16 cellular contexts compared by ENCODE assay signal in genomic region chr3:54434761-54435160, GRCh38.
DNase-seq lines count a peak whose midpoint lies in the region; ATAC-seq, FAIRE-seq and TF ChIP-seq lines count a peak whose summit lies in the region.
"Had no signal": no experiment of that assay in that cellular context is flagged by ENCODE, and none has a peak within 500 bp of the region (broad histone marks: within the 10 kb centered on the region; RNA-seq: fewer than 3 reads in every experiment).

No MANE protein-coding gene starts in this region.

- no peak overlapping the region; the same call in 1 of the 2 replicates for H2BK15ac ChIP-seq in H1 (ENCODE audit: low read length)

- H2AFZ ChIP-seq in H1 (ENCODE audit: low read length) = no peak overlapping the region
- no peak overlapping the region for H2AFZ ChIP-seq in smooth muscle cell (ENCODE audit: low read depth)
- H2AFZ ChIP-seq: GM23338 had no signal

- H3K56ac ChIP-seq in H1 (replicated peaks; ENCODE audit: insufficient read length, low read depth, low read length) = no peak overlapping the region

- H3K4me3 ChIP-seq in H1 (ENCODE audit: extremely low read depth in 1 of 4, insufficient read depth in 2 of 4, low read depth in 3 of 4, low read length in 4 of 4) = no peak overlapping the region
- no peak overlapping the region for H3K4me3 ChIP-seq in smooth muscle cell
- H3K4me3 ChIP-seq: BLaER1, GM12878, GM23338 had no signal

- H4K91ac ChIP-seq in H1 (replicated peaks; ENCODE audit: insufficient read length, low read length) = no peak overlapping the region

- H3K79me2 ChIP-seq in H1 (ENCODE audit: control insufficient read depth in 1 of 2, insufficient read depth in 2 of 2, low read length in 2 of 2) = no peaks in the 10 kb centered on the region
- no peaks in the 10 kb centered on the region for H3K79me2 ChIP-seq in smooth muscle cell (ENCODE audit: low read depth)

- H3K4me1 ChIP-seq in H1 (replicated peaks in 1 of 4; ENCODE audit: control insufficient read depth in 3 of 4, insufficient read depth in 4 of 4, low read length in 3 of 4) (no peaks in the 10 kb centered on the region), smooth muscle cell (ENCODE audit: low read depth) (no peaks in the 10 kb centered on the region)
- H3K4me1 ChIP-seq: BLaER1, Caco-2 had no signal

- FAIRE-seq in H1 (lab: Jason Lieb, UNC) = no peak
- FAIRE-seq: GM12878 had no signal

- H3K23me2 ChIP-seq in H1 (ENCODE audit: low read depth, low read length) = no peaks in the 10 kb centered on the region

- H3K4ac ChIP-seq in H1 (replicated peaks; ENCODE audit: insufficient read length, low read depth, low read length) = no peak overlapping the region

- H4K8ac ChIP-seq in H1 (ENCODE audit: extremely low read depth, insufficient read depth, low read length) = no peak overlapping the region

- no peak overlapping the region for H4K5ac ChIP-seq in H1 (ENCODE audit: insufficient read length, low read depth, low read length)

- H3K27ac ChIP-seq in H1 (ENCODE audit: low read depth, low read length) (no peak overlapping the region), smooth muscle cell (ENCODE audit: low read depth) (peak overlapping the region; percentile 39)
- H3K27ac ChIP-seq: 22Rv1, BLaER1 had no signal

- TF ChIP-seq POLR2A in H1 (IDR thresholded peaks at IDR 0.05; ENCODE audit: control extremely low read depth in 1 of 2, low read depth in 2 of 2, low read length in 2 of 2) = no peak

- POLR2A ChIA-PET in H1 (lab: Charles Lee; ENCODE audit: partially characterized antibody) = interaction anchor here (1.5 kb wide), 1 partner anchor 194 kb away, joined by 3 read pairs; no protein-coding TSS in a partner anchor

- H3F3A ChIP-seq in smooth muscle cell (ENCODE audit: low read depth) = no peaks in the 10 kb centered on the region

- no peaks in the 10 kb centered on the region for H3K27me3 ChIP-seq in H1 (replicated peaks in 1 of 4; ENCODE audit: control insufficient read depth in 3 of 4, extremely low read depth in 1 of 4, insufficient read depth in 3 of 4, low read length in 3 of 4)
- peaks cover 3% of the 10 kb centered on the region for H3K27me3 ChIP-seq in smooth muscle cell (ENCODE audit: low read depth)
- H3K27me3 ChIP-seq: BLaER1 had no signal

- H2AK5ac ChIP-seq in H1 (ENCODE audit: low read depth, low read length) = no peak overlapping the region

- H3K4me2 ChIP-seq in H1 (ENCODE audit: insufficient read depth in 1 of 2, low read depth in 2 of 2, low read length in 2 of 2) (no peak overlapping the region), smooth muscle cell (no peak overlapping the region)
- H3K4me2 ChIP-seq: BLaER1, GM23338 had no signal

- TF ChIP-seq EP300 in H1 (IDR thresholded peaks at IDR 0.05; ENCODE audit: borderline replicate concordance in 1 of 2, low read depth in 2 of 2, low read length in 2 of 2) = no peak

- H3K18ac ChIP-seq in H1 (ENCODE audit: extremely low read depth, low read length) = no peak overlapping the region

- no peak for ATAC-seq in HG03439 (IDR thresholded peaks at IDR 0.05; ENCODE audit: unreplicated experiment)
- ATAC-seq: GM12878 had no signal

- DNase-seq in NCI-H146 (lab: John Stamatoyannopoulos, UW) = peak; percentile 6
- DNase-seq in NCI-H146 treated with DMSO at 0.1 percent for 48 hours (lab: John Stamatoyannopoulos, UW; ENCODE audit: unreplicated experiment) = no peak
- DNase-seq in NCI-H69 (lab: John Stamatoyannopoulos, UW) = peak; percentile 19
- no peak for DNase-seq in H1 (ENCODE audit: low read depth in 1 of 2, low spot score in 2 of 2)
- no peak for DNase-seq in smooth muscle cell (lab: John Stamatoyannopoulos, UW; ENCODE audit: unreplicated experiment)
- DNase-seq in cardiac septum (ENCODE audit: low spot score) = no peak
- no peak for DNase-seq in SW480 (ENCODE audit: low spot score)
- DNase-seq: AML-193; Caco-2; CD8-positive, alpha-beta memory T cell; H9 had no signal

- H4K20me1 ChIP-seq in H1 (replicated peaks in 1 of 2; ENCODE audit: control insufficient read depth in 1 of 2, insufficient read depth in 2 of 2, low read length in 2 of 2) (no peaks in the 10 kb centered on the region), smooth muscle cell (ENCODE audit: low read depth) (no peaks in the 10 kb centered on the region)
- H4K20me1 ChIP-seq: BLaER1 had no signal

- H2BK5ac ChIP-seq in H1 (ENCODE audit: low read depth, low read length) = no peak overlapping the region

- no peaks in the 10 kb centered on the region for H3K36me3 ChIP-seq in H1 (ENCODE audit: control insufficient read depth in 2 of 4, insufficient read depth in 4 of 4, low read length in 3 of 4)
- H3K36me3 ChIP-seq in smooth muscle cell (ENCODE audit: low read depth) = no peaks in the 10 kb centered on the region
- H3K36me3 ChIP-seq: BLaER1 had no signal

- no peak overlapping the region for H3K9ac ChIP-seq in H1 (replicated peaks in 1 of 4; ENCODE audit: extremely low read depth in 1 of 4, low read depth in 3 of 4, low read length in 3 of 4)
- H3K9ac ChIP-seq in smooth muscle cell (ENCODE audit: low read depth) = no peak overlapping the region
- H3K9ac ChIP-seq: BLaER1 had no signal

- H3K14ac ChIP-seq in H1 (ENCODE audit: insufficient read length) = no peak overlapping the region

- WGBS in H1 (ENCODE audit: extremely low coverage in 1 of 2, insufficient coverage in 1 of 2, insufficient read length in 1 of 2, insufficient replicate concordance in 2 of 2, low coverage in 1 of 2, low lambda C conversion rate in 2 of 2, missing lambda C conversion rate in 1 of 2), 2 experiments = 92% methylated on average over 2 of the region's 2 CpGs; no CpG with 5 or more reads in 1 of the 2 experiments
- 38% methylated on average over 2 of the region's 2 CpGs for WGBS in smooth muscle cell (ENCODE audit: low lambda C conversion rate)

- CTCF ChIA-PET in H1 (lab: Charles Lee; ENCODE audit: partially characterized antibody) = interaction anchor here (0.9 to 3.4 kb wide), 27 partner anchors 8 to 938 kb away, joined by 3 to 36 read pairs (median 5); no protein-coding TSS in a partner anchor

- no peak overlapping the region for H3K23ac ChIP-seq in H1 (ENCODE audit: insufficient read length)

- H2BK12ac ChIP-seq in H1 (ENCODE audit: low read depth, low read length) = 0 out of 2 replicates have a peak overlapping the region, but pooled peaks have one; percentile 85

- TF ChIP-seq RAD21 in H1 (IDR thresholded peaks at IDR 0.05 in 1 of 2, conservative IDR thresholded peaks at IDR 0.05 in 1 of 2; ENCODE audit: low read depth in 2 of 2, low read length in 2 of 2) = no peak

- H3K79me1 ChIP-seq in H1 (ENCODE audit: low read depth, low read length) = no peaks in the 10 kb centered on the region

- TF ChIP-seq CTCF in H1 (IDR thresholded peaks at IDR 0.05; ENCODE audit: control extremely low read depth in 1 of 3, insufficient read depth in 1 of 3, low read depth in 1 of 3, low read length in 3 of 3) = no peak
- TF ChIP-seq CTCF in smooth muscle cell (IDR thresholded peaks at IDR 0.05; ENCODE audit: borderline replicate concordance, insufficient read depth, poor library complexity, severe bottlenecking) = no peak

- H2BK120ac ChIP-seq in H1 (replicated peaks; ENCODE audit: low read depth, low read length) = no peak overlapping the region

- no peak overlapping the region for H2BK20ac ChIP-seq in H1 (ENCODE audit: low read length)

- intact Hi-C loops in cardiac septum (cut with DNase I) = no loop called here

- no peaks in the 10 kb centered on the region for H3K9me3 ChIP-seq in H1 (ENCODE audit: insufficient read depth in 2 of 2, low read depth in 1 of 2, low read length in 1 of 2)
- no peaks in the 10 kb centered on the region for H3K9me3 ChIP-seq in smooth muscle cell (replicated peaks; ENCODE audit: low read depth)
- H3K9me3 ChIP-seq: BLaER1, Caco-2 had no signal

TF ChIP-seq in H1, 55 proteins besides CTCF, POLR2A, EP300 and RAD21:
- TF ChIP-seq JUN (IDR thresholded peaks at IDR 0.05; ENCODE audit: low read depth, low read length) (no peak), TEAD4 (IDR thresholded peaks at IDR 0.05; ENCODE audit: low read depth, low read length) (no peak), RFX5 (IDR thresholded peaks at IDR 0.05; ENCODE audit: borderline replicate concordance, low read depth, low read length) (no peak), CBX5 (IDR thresholded peaks at IDR 0.05; ENCODE audit: low read depth, low read length) (no peak), GABPA (IDR thresholded peaks at IDR 0.05; ENCODE audit: borderline replicate concordance, insufficient read depth, low read length) (no peak), SP1 (IDR thresholded peaks at IDR 0.05; ENCODE audit: low read depth, low read length) (no peak), SP2 (IDR thresholded peaks at IDR 0.05; ENCODE audit: low read length) (no peak), JUND (IDR thresholded peaks at IDR 0.05; ENCODE audit: low read length) (no peak), CEBPB (IDR thresholded peaks at IDR 0.05; ENCODE audit: low read depth, low read length) (no peak)
TF ChIP-seq in H1: peak in this region for 0.

Comparison
In these comparisons a context has a peak if more than half of its experiments do, and no peak if none do; other contexts are left out.
1. DNase-seq: peak in NCI-H146 (single experiment) and NCI-H69 (single experiment); none in NCI-H146 treated with DMSO at 0.1 percent for 48 hours (single experiment), H1 (0 of 2), smooth muscle cell (single experiment), cardiac septum (single experiment) and SW480 (single experiment).